15 cellular contexts compared by ENCODE assay signal in genomic region chr17:50469005-50469605, GRCh38. TPM values are rescaled to one million over a fixed set of nuclear protein-coding genes. Genes with fewer than 3 reads are reported as not detected.
DNase-seq lines count a peak whose midpoint lies in the region; ATAC-seq and TF ChIP-seq lines count a peak whose summit lies in the region.
"Had no signal": no experiment of that assay in that cellular context is flagged by ENCODE, and none has a peak within 500 bp of the region (broad histone marks: within the 10 kb centered on the region; RNA-seq: fewer than 3 reads in every experiment).

No MANE protein-coding gene starts in this region.

- H3K27me3 ChIP-seq in BJ (ENCODE audit: control insufficient read depth, insufficient read depth, low read length) (peaks cover 20% of the 10 kb centered on the region), iPS DF 6.9 (ENCODE audit: control insufficient read depth, insufficient read depth, low read length) (peaks cover 9% of the 10 kb centered on the region; the same call in 1 of the 2 replicates), right lobe of liver (no peaks in the 10 kb centered on the region)

- CTCF ChIA-PET in BJ (lab: Yijun Ruan, JAX) = interaction anchor here (1.2 to 3.8 kb wide), 2 partner anchors 9 to 13 kb away, joined by 4 to 19 read pairs; partner anchors contain the start of gene RSAD1
- CTCF ChIA-PET in WTC11 (lab: Charles Lee) = interaction anchor here (1.2 to 4.0 kb wide), 3 partner anchors 10 to 91 kb away, joined by 4 to 18 read pairs (median 17); partner anchors contain the start of genes CACNA1G and LRRC59

- no CpG with 5 or more reads among the region's 51 CpGs for WGBS in iPS DF 6.9 (ENCODE audit: insufficient coverage, insufficient read length)
- WGBS in right lobe of liver (ENCODE audit: insufficient coverage, low coverage, low lambda C conversion rate, missing lambda C conversion rate) = 34% methylated on average over 12 of the region's 51 CpGs

- H3K27ac ChIP-seq in iPS DF 6.9 (ENCODE audit: low read length) (no peak overlapping the region), right lobe of liver (no peak overlapping the region)

- no peak for DNase-seq in BJ (ENCODE audit: low read depth)
- DNase-seq in WTC11 (ENCODE audit: low spot score) = peak; percentile 27
- DNase-seq in iPS DF 6.9 (ENCODE audit: low read depth, low spot score) = no peak
- DNase-seq in retinal pigment epithelial cell (ENCODE audit: low read depth) = no peak
- no peak for DNase-seq in right lobe of liver
- DNase-seq in NCI-H2107 treated with DMSO at 0.1 percent for 48 hours (lab: John Stamatoyannopoulos, UW; ENCODE audit: unreplicated experiment) = no peak
- DNase-seq: DMS153, foreskin melanocyte, KBM-7, NCI-H510A treated with DMSO at 0.1 percent for 48 hours had no signal

- peaks cover 10% of the 10 kb centered on the region for H3K4me1 ChIP-seq in iPS DF 6.9 (ENCODE audit: control insufficient read depth, insufficient read depth, low read length)
- H3K4me1 ChIP-seq in right lobe of liver = peaks cover 0 to 56% (median 12%) of the 10 kb centered on the region in 4 donors

- no peaks in the 10 kb centered on the region; the same call in 1 of the 2 replicates for H3K36me3 ChIP-seq in BJ (ENCODE audit: control insufficient read depth, insufficient read depth, low read length)
- no peaks in the 10 kb centered on the region for H3K36me3 ChIP-seq in iPS DF 6.9 (ENCODE audit: control insufficient read depth, insufficient read depth, low read length)
- peaks cover 0 to 8% (median 0%) of the 10 kb centered on the region in 4 donors for H3K36me3 ChIP-seq in right lobe of liver

- peaks cover 23% of the 10 kb centered on the region for H3K4me1 Mint-ChIP-seq in WTC11

- H3K27me3 Mint-ChIP-seq in WTC11 (ENCODE audit: low read depth) = peaks cover 27% of the 10 kb centered on the region

- peak overlapping the region; percentile 53 for H3K4me3 Mint-ChIP-seq in WTC11
- H3K4me3 Mint-ChIP-seq: stimulated activated naive CD8-positive, alpha-beta T cell treated with anti-CD3 and anti-CD28 coated beads, Interleukin-15, Interleukin-2, amounts not matched to agents 100 ng/mL and 50 ng/mL, for 24 hours; T-helper 1 cell treated with Interleukin-12 subunit alpha and Interleukin-12 subunit beta and Interleukin-4 antibody, amounts not matched to agents 30 μg/mL and 1 μg/mL, for 36 hours had no signal

- H3K4me3 ChIP-seq in BJ (ENCODE audit: low read depth, low read length) (peak overlapping the region; percentile 25), iPS DF 6.9 (ENCODE audit: low read length) (peak overlapping the region; percentile 29; the same call in 1 of the 2 replicates), retinal pigment epithelial cell (ENCODE audit: low read length) (peak overlapping the region; percentile 43), right lobe of liver (no peak overlapping the region)

- no peaks in the 10 kb centered on the region for H3K9me3 Mint-ChIP-seq in WTC11
- H3K9me3 Mint-ChIP-seq: stimulated activated naive CD8-positive, alpha-beta T cell treated with anti-CD3 and anti-CD28 coated beads, Interleukin-15, Interleukin-2, amounts not matched to agents 100 ng/mL and 50 ng/mL, for 24 hours; T-helper 1 cell treated with Interleukin-12 subunit alpha and Interleukin-12 subunit beta and Interleukin-4 antibody, amounts not matched to agents 30 μg/mL and 1 μg/mL, for 36 hours had no signal

- no peak overlapping the region for H3K27ac Mint-ChIP-seq in WTC11
- H3K27ac Mint-ChIP-seq: stimulated activated naive CD8-positive, alpha-beta T cell treated with anti-CD3 and anti-CD28 coated beads, Interleukin-15, Interleukin-2, amounts not matched to agents 100 ng/mL and 50 ng/mL, for 24 hours; T-helper 1 cell treated with Interleukin-12 subunit alpha and Interleukin-12 subunit beta and Interleukin-4 antibody, amounts not matched to agents 30 μg/mL and 1 μg/mL, for 36 hours had no signal

- TF ChIP-seq POLR2A in right lobe of liver (IDR thresholded peaks at IDR 0.05) = no peak

- H3K9me3 ChIP-seq in iPS DF 6.9 (ENCODE audit: control insufficient read depth, insufficient read depth, low read length) (no peaks in the 10 kb centered on the region), right lobe of liver (no peaks in the 10 kb centered on the region)

- H3K36me3 Mint-ChIP-seq in WTC11 = no peaks in the 10 kb centered on the region

- POLR2A ChIA-PET in BJ (lab: Charles Lee) (no interaction called here), WTC11 (lab: Charles Lee) (no interaction called here)

- ATAC-seq in WTC11 = peak; percentile 9
- ATAC-seq in right lobe of liver = no peak
- ATAC-seq in GM19397 (IDR thresholded peaks at IDR 0.05; ENCODE audit: unreplicated experiment) = no peak
- no peak for ATAC-seq in HG03196 (IDR thresholded peaks at IDR 0.05; ENCODE audit: unreplicated experiment)

- intact Hi-C loops in right lobe of liver (cut with DNase I) = no loop called here

- TF ChIP-seq CTCF in BJ (IDR thresholded peaks at IDR 0.05; ENCODE audit: insufficient read depth, low read depth, low read length) (no peak), WTC11 (IDR thresholded peaks at IDR 0.05) (no peak), retinal pigment epithelial cell (conservative IDR thresholded peaks at IDR 0.05; ENCODE audit: low read depth, low read length) (no peak), right lobe of liver (IDR thresholded peaks at IDR 0.05) (no peak)

TF ChIP-seq in WTC11, 78 proteins besides CTCF, POLR2A, EP300 and RAD21 (continues in another document):
- TF ChIP-seq NFE2L1 (CRISPR knock-in tag; IDR thresholded peaks at IDR 0.05) (no peak), MAX (CRISPR knock-in tag; IDR thresholded peaks at IDR 0.05) (no peak), ZSCAN18 (CRISPR knock-in tag; IDR thresholded peaks at IDR 0.05) (no peak), NFATC4 (CRISPR knock-in tag; IDR thresholded peaks at IDR 0.05) (no peak), AR (CRISPR knock-in tag; IDR thresholded peaks at IDR 0.05) (no peak), RELA (CRISPR knock-in tag; IDR thresholded peaks at IDR 0.05; ENCODE audit: borderline replicate concordance) (no peak)

RNA-seq across cellular contexts. Expression of gene CHAD, which starts 0.4 kb away (rescaled TPM):
- polyA plus RNA-seq in BJ (2011; rRNA removed) = not detected in 2 replicates
- polyA minus RNA-seq in BJ (2011; rRNA and poly(A)+ RNA removed) = not detected in 2 replicates
- 0.09 TPM in 2 of 3 replicates, not detected in the other for total RNA-seq in WTC11 (2021)
- 10 to 100 TPM in 2 of 6 experiments, 1 to 10 TPM in 4; 1.0 to 11.3 (median 3.8) TPM for total RNA-seq in right lobe of liver
- total RNA-seq: pulmonary artery endothelial cell had no signal

RNA-seq across cellular contexts. Expression of gene RSAD1, which starts 9.6 kb away (rescaled TPM):
- polyA plus RNA-seq in BJ (2011; rRNA removed) = 17.5 and 22.6 TPM in 2 replicates
- polyA minus RNA-seq in BJ (2011; rRNA and poly(A)+ RNA removed) = 7.9 and 13.9 TPM in 2 replicates
- total RNA-seq in WTC11 (2021) (35.1 to 41.5 TPM (median 40.5 TPM) in 3 replicates), right lobe of liver (10 to 100 TPM; 17.9 to 26.6 (median 23.4) TPM)

RNA-seq across cellular contexts. Expression of gene MYCBPAP, which starts 39.1 kb away (rescaled TPM):
- 0.54 and 0.67 TPM in 2 replicates for polyA plus RNA-seq in BJ (2011; rRNA removed)
- 0.10 and 0.14 TPM in 2 replicates for polyA minus RNA-seq in BJ (2011; rRNA and poly(A)+ RNA removed)
- total RNA-seq in WTC11 (2021) = 5.7 to 6.9 TPM (median 6.6 TPM) in 3 replicates
- total RNA-seq in right lobe of liver = under 1 TPM in 1 of 6 experiments, not detected in 5; 0.51 TPM

RNA-seq across cellular contexts. Expression of gene ACSF2, which starts 43.1 kb away (rescaled TPM):
- polyA plus RNA-seq in BJ (2011; rRNA removed) = 19.9 and 25.4 TPM in 2 replicates
- 19.8 and 31.7 TPM in 2 replicates for polyA minus RNA-seq in BJ (2011; rRNA and poly(A)+ RNA removed)
- total RNA-seq in WTC11 (2021) (19.1 to 19.9 TPM (median 19.7 TPM) in 3 replicates), right lobe of liver (10 to 100 TPM; 25.1 to 60.9 (median 36.9) TPM)

Comparison
In these comparisons a context has a peak if more than half of its experiments do, and no peak if none do; other contexts are left out.
1. H3K4me3 ChIP-seq: peak in BJ (single experiment), iPS DF 6.9 (single experiment) and retinal pigment epithelial cell (single experiment); none in right lobe of liver (0 of 3).